Comparison of ENCODE assay signal across 20 cellular contexts in genomic region chr14:37585971-37586759, GRCh38. TPM values are rescaled to one million over a fixed set of nuclear protein-coding genes. Genes with fewer than 3 reads are reported as not detected.
DNase-seq lines count a peak whose midpoint lies in the region; ATAC-seq, FAIRE-seq and TF ChIP-seq lines count a peak whose summit lies in the region.
"Had no signal": no experiment of that assay in that cellular context is flagged by ENCODE, and none has a peak within 500 bp of the region (broad histone marks: within the 10 kb centered on the region; RNA-seq: fewer than 3 reads in every experiment).

No MANE protein-coding gene starts in this region.

- no peak for TF ChIP-seq CTCF in Caco-2 (IDR thresholded peaks at IDR 0.05; ENCODE audit: insufficient read depth in 1 of 2, low read depth in 1 of 2, low read length in 1 of 2, severe bottlenecking in 1 of 2, unreplicated experiment in 1 of 2)
- TF ChIP-seq CTCF in IMR-90 (conservative IDR thresholded peaks at IDR 0.05; ENCODE audit: low read depth, low read length): no peak

- H3K56ac ChIP-seq in IMR-90 (ENCODE audit: extremely low read depth, insufficient read depth, low read length): no peak overlapping the region

- H2BK20ac ChIP-seq in IMR-90 (ENCODE audit: low read depth, low read length): no peak overlapping the region

- peaks cover 8% of the 10 kb centered on the region; the same call in 1 of the 2 replicates for H4K20me1 ChIP-seq in IMR-90 (ENCODE audit: insufficient read depth, low read length)

- peak overlapping the region; percentile 78 for H3K4me3 Mint-ChIP-seq in Caco-2 (ENCODE audit: unreplicated experiment)
- H3K4me3 Mint-ChIP-seq: activated CD4-positive, alpha-beta T cell treated with anti-CD3 and anti-CD28 coated beads, Interleukin-2, amount 10 ng/mL, durations not matched to agents 7 days and 5 days; activated naive CD8-positive, alpha-beta T cell treated with anti-CD3 and anti-CD28 coated beads for 36 hours; stimulated activated naive B cell treated with anti-CD40 and anti-IgM and Interleukin-4, amounts not matched to agents 10 μg/mL and 1 μg/mL and 100 μg/mL, for 72 hours had no signal

- peaks cover 15% of the 10 kb centered on the region for H3K4me1 Mint-ChIP-seq in Caco-2 (ENCODE audit: low read depth, unreplicated experiment)
- H3K4me1 Mint-ChIP-seq: activated CD4-positive, alpha-beta T cell treated with anti-CD3 and anti-CD28 coated beads, Interleukin-2, amount 10 ng/mL, durations not matched to agents 7 days and 5 days; activated naive CD8-positive, alpha-beta T cell treated with anti-CD3 and anti-CD28 coated beads for 36 hours had no signal

- H3K4me3 ChIP-seq in Caco-2 (ENCODE audit: low read depth, low read length) (peak overlapping the region; percentile 72), IMR-90 (ENCODE audit: insufficient read depth, low read depth, low read length) (no peak overlapping the region), muscle layer of duodenum (ENCODE audit: low read depth in 1 of 2, low read length in 2 of 2) (no peak overlapping the region)
- H3K4me3 ChIP-seq: gastroesophageal sphincter had no signal

- peaks cover 31% of the 10 kb centered on the region for H3K4me1 ChIP-seq in Caco-2
- peaks cover 3% of the 10 kb centered on the region; the same call in 1 of the 2 replicates for H3K4me1 ChIP-seq in IMR-90 (ENCODE audit: control insufficient read depth, insufficient read depth, low read length)
- H3K4me1 ChIP-seq in muscle layer of duodenum (ENCODE audit: control insufficient read depth in 1 of 2, insufficient read depth in 2 of 2, low read length in 2 of 2): peaks cover 0 to 31% of the 10 kb centered on the region in 2 donors

- H3K4ac ChIP-seq in IMR-90 (ENCODE audit: low read depth, low read length): no peak overlapping the region

- intact Hi-C loops in Caco-2 (cut with micrococcal nuclease; ENCODE audit: unreplicated experiment): loop anchor here (1.0 to 2.0 kb wide), 2 partner anchors 9 to 171 kb away; partner anchors contain the start of genes FOXA1 and TTC6
- intact Hi-C loops in IMR-90 (cut with micrococcal nuclease): no loop called here

- no peak overlapping the region for H4K5ac ChIP-seq in IMR-90 (ENCODE audit: low read depth, low read length)

- H3K27me3 ChIP-seq in Caco-2 (replicated peaks; ENCODE audit: control insufficient read depth, insufficient read depth, low read length) (no peaks in the 10 kb centered on the region), IMR-90 (ENCODE audit: control insufficient read depth, insufficient read depth, low read length) (peaks cover 78% of the 10 kb centered on the region), muscle layer of duodenum (ENCODE audit: low read depth, low read length) (peaks cover 61% of the 10 kb centered on the region)

- H2BK5ac ChIP-seq in IMR-90 (ENCODE audit: low read depth, low read length, poor library complexity, severe bottlenecking): no peak overlapping the region

- no peak overlapping the region for H3K27ac ChIP-seq in IMR-90 (ENCODE audit: insufficient read depth, low read length)
- peak overlapping the region; percentile 70 for H3K27ac ChIP-seq in muscle layer of duodenum (ENCODE audit: low read length)
- H3K27ac ChIP-seq: gastroesophageal sphincter, neutrophil had no signal

- H3K79me1 ChIP-seq in IMR-90 (ENCODE audit: low read depth in 1 of 2, low read length in 2 of 2): no peaks in the 10 kb centered on the region

- peak; percentile 46 to 47 for DNase-seq in Caco-2
- no peak for DNase-seq in IMR-90
- DNase-seq in islet precursor cell: no peak
- no peak for DNase-seq in D341Med (ENCODE audit: low spot score)
- DNase-seq: activated CD4-positive, alpha-beta T cell treated with anti-CD3 and anti-CD28 coated beads, Interleukin-2, amount 10 ng/mL, durations not matched to agents 7 days and 5 days; activated naive CD8-positive, alpha-beta T cell treated with anti-CD3 and anti-CD28 coated beads for 36 hours; caudate nucleus; DMS79; Kasumi-1; stimulated activated naive B cell treated with anti-CD40 and anti-IgM and Interleukin-4, amounts not matched to agents 10 μg/mL and 1 μg/mL and 100 μg/mL, for 72 hours had no signal

- CTCF ChIA-PET in Caco-2 (lab: Charles Lee) (interaction anchor here (0.6 to 1.0 kb wide), 3 partner anchors 17 to 352 kb away, joined by 3 to 5 read pairs (median 4); no protein-coding TSS in a partner anchor), IMR-90 (lab: Yijun Ruan, JAX) (interaction anchor here (1.0 kb wide), 1 partner anchor 356 kb away, joined by 3 read pairs; no protein-coding TSS in a partner anchor)

- no peak overlapping the region for H3K23ac ChIP-seq in IMR-90 (ENCODE audit: low read depth, low read length)

- 0% methylated on average over 2 of the region's 9 CpGs; no CpG with 5 or more reads in 1 of the 2 experiments for WGBS in IMR-90 (ENCODE audit: extremely low coverage in 2 of 2, insufficient read length in 1 of 2), 2 experiments

- no peaks in the 10 kb centered on the region for H3K9me1 ChIP-seq in IMR-90 (ENCODE audit: insufficient read depth, low read length)

- H3K4me2 ChIP-seq in IMR-90 (ENCODE audit: low read depth, low read length): no peak overlapping the region

- BruUV-seq in Caco-2 (replicated peaks; lab: Mats Ljungman, UMichigan) (no TSS peak), IMR-90 (replicated peaks; lab: Mats Ljungman, UMichigan) (no TSS peak)

- H2AK5ac ChIP-seq in IMR-90 (ENCODE audit: low read depth, low read length): no peak overlapping the region

- no peaks in the 10 kb centered on the region for H3K27me3 Mint-ChIP-seq in Caco-2 (ENCODE audit: insufficient read depth, unreplicated experiment)

- H4K91ac ChIP-seq in IMR-90 (ENCODE audit: insufficient read depth, low read depth, low read length): no peak overlapping the region

- TF ChIP-seq RAD21 in IMR-90 (IDR thresholded peaks at IDR 0.05; ENCODE audit: low read length): no peak

- H3K27ac Mint-ChIP-seq in Caco-2 (ENCODE audit: unreplicated experiment): peak overlapping the region; percentile 97
- H3K27ac Mint-ChIP-seq: activated CD4-positive, alpha-beta T cell treated with anti-CD3 and anti-CD28 coated beads, Interleukin-2, amount 10 ng/mL, durations not matched to agents 7 days and 5 days; activated naive CD8-positive, alpha-beta T cell treated with anti-CD3 and anti-CD28 coated beads for 36 hours; stimulated activated naive B cell treated with anti-CD40 and anti-IgM and Interleukin-4, amounts not matched to agents 10 μg/mL and 1 μg/mL and 100 μg/mL, for 72 hours had no signal

- H3K36me3 ChIP-seq in Caco-2 (ENCODE audit: control insufficient read depth, insufficient read depth, low read length): peaks cover 2% of the 10 kb centered on the region; the same call in 1 of the 2 replicates
- H3K36me3 ChIP-seq in IMR-90 (ENCODE audit: control insufficient read depth, insufficient read depth, low read length): no peaks in the 10 kb centered on the region
- H3K36me3 ChIP-seq in muscle layer of duodenum (ENCODE audit: control insufficient read depth in 1 of 2, insufficient read depth in 2 of 2, low read length in 2 of 2): no peaks in the 10 kb centered on the region
- H3K36me3 ChIP-seq: gastroesophageal sphincter, neutrophil had no signal

- H2AFZ ChIP-seq in IMR-90 (replicated peaks; ENCODE audit: low read length, poor library complexity): no peak overlapping the region

- peak; percentile 21 for FAIRE-seq in colon (lab: Jason Lieb, UNC)
- FAIRE-seq: urothelium cell line had no signal

- in situ Hi-C loops in IMR-90 (cut with MboI; ENCODE audit: low sequenced_read_pairs): loop anchor here (10.0 kb wide), 1 partner anchor 341 kb away; no protein-coding TSS in a partner anchor

- no peak overlapping the region for H3K18ac ChIP-seq in IMR-90 (ENCODE audit: low read depth, low read length)

- H3K9me3 Mint-ChIP-seq in Caco-2 (ENCODE audit: unreplicated experiment): no peaks in the 10 kb centered on the region

- no peak overlapping the region for H3K14ac ChIP-seq in IMR-90 (replicated peaks; ENCODE audit: low read depth, low read length)

- POLR2A ChIA-PET in Caco-2 (lab: Charles Lee) (interaction anchor here (0.8 to 1.2 kb wide), 2 partner anchors 9 to 19 kb away, joined by 3 to 5 read pairs; partner anchors contain the start of genes FOXA1 and TTC6), IMR-90 (lab: Charles Lee; ENCODE audit: unreplicated experiment) (no interaction called here)

- no peak overlapping the region for H4K8ac ChIP-seq in IMR-90 (ENCODE audit: low read depth in 2 of 2, low read length in 2 of 2)

- H3K9me3 ChIP-seq in Caco-2: no peaks in the 10 kb centered on the region
- H3K9me3 ChIP-seq in IMR-90 (ENCODE audit: control insufficient read depth, insufficient read depth, low read length): peaks cover 15% of the 10 kb centered on the region; the same call in 1 of the 2 replicates
- peaks cover 3 to 6% of the 10 kb centered on the region in 2 donors for H3K9me3 ChIP-seq in muscle layer of duodenum (ENCODE audit: control insufficient read depth in 1 of 2, low read length in 2 of 2)
- H3K9me3 ChIP-seq: gastroesophageal sphincter, neutrophil had no signal

- ATAC-seq in IMR-90 (ENCODE audit: low read depth): no peak
- no peak for ATAC-seq in HG03196 (IDR thresholded peaks at IDR 0.05; ENCODE audit: unreplicated experiment)
- no peak for ATAC-seq in HG02571 (IDR thresholded peaks at IDR 0.05; ENCODE audit: unreplicated experiment)
- ATAC-seq: gastroesophageal sphincter; HCT116; stimulated activated naive B cell treated with anti-CD40 and anti-IgM and Interleukin-4, amounts not matched to agents 10 μg/mL and 1 μg/mL and 100 μg/mL, for 72 hours had no signal

- no peak overlapping the region for H2AK9ac ChIP-seq in IMR-90 (replicated peaks; ENCODE audit: low read depth, low read length, poor library complexity)

- H2BK15ac ChIP-seq in IMR-90 (ENCODE audit: low read depth, low read length): no peak overlapping the region

- H3K36me3 Mint-ChIP-seq in Caco-2 (ENCODE audit: insufficient read depth, unreplicated experiment): peaks cover 76% of the 10 kb centered on the region

- TF ChIP-seq POLR2A in IMR-90 (IDR thresholded peaks at IDR 0.05; ENCODE audit: low read depth, low read length): no peak

- H2BK120ac ChIP-seq in IMR-90 (ENCODE audit: low read depth, low read length): no peak overlapping the region

- dilution Hi-C loops in IMR-90 (cut with HindIII; ENCODE audit: low sequenced_read_pairs, unreplicated experiment): no loop called here

- H3K9ac ChIP-seq in IMR-90 (ENCODE audit: low read depth, low read length): no peak overlapping the region

TF ChIP-seq in IMR-90, 13 proteins besides CTCF, POLR2A, EP300 and RAD21 (continues in another document):
- no peak for TF ChIP-seq MAZ (IDR thresholded peaks at IDR 0.05; ENCODE audit: borderline replicate concordance, low read depth, low read length)
- TF ChIP-seq CHD1 (IDR thresholded peaks at IDR 0.05; ENCODE audit: low read depth, low read length): no peak

RNA-seq across cellular contexts. Expression of gene FOXA1, which starts 8.9 kb away (rescaled TPM):
- total RNA-seq in Caco-2 (2022): 271 and 291 TPM in 2 replicates
- under 0.01 and 0.18 TPM in 2 replicates for total RNA-seq in IMR-90 (2012; rRNA removed)
- polyA plus RNA-seq in IMR-90 (2012; rRNA removed): 0.09 and 0.31 TPM in 2 replicates
- 0.04 and 0.36 TPM in 2 replicates for polyA plus RNA-seq in IMR-90 (2012; cell fraction: cytosol; rRNA removed)
- polyA plus RNA-seq in IMR-90 (2012; cell fraction: nucleus; rRNA removed; ENCODE audit: low replicate concordance): 0.30 and 0.38 TPM in 2 replicates
- total RNA-seq: activated CD4-positive, alpha-beta T cell treated with anti-CD3 and anti-CD28 coated beads, Interleukin-2, amount 10 ng/mL, durations not matched to agents 7 days and 5 days; activated naive CD8-positive, alpha-beta T cell treated with anti-CD3 and anti-CD28 coated beads for 36 hours; skeletal muscle tissue had no signal

RNA-seq across cellular contexts. Expression of gene TTC6, which starts 9.3 kb away (rescaled TPM):
- 19.4 and 25.1 TPM in 2 replicates for total RNA-seq in Caco-2 (2022)
- under 0.01 TPM in 2 replicates for total RNA-seq in IMR-90 (2012; rRNA removed)
- 0.12 TPM in 1 of 2 replicates, not detected in the other for polyA plus RNA-seq in IMR-90 (2012; rRNA removed)
- not detected in 2 replicates for polyA plus RNA-seq in IMR-90 (2012; cell fraction: cytosol; rRNA removed)
- polyA plus RNA-seq in IMR-90 (2012; cell fraction: nucleus; rRNA removed; ENCODE audit: low replicate concordance): 0.04 and 0.07 TPM in 2 replicates
- total RNA-seq: activated CD4-positive, alpha-beta T cell treated with anti-CD3 and anti-CD28 coated beads, Interleukin-2, amount 10 ng/mL, durations not matched to agents 7 days and 5 days; activated naive CD8-positive, alpha-beta T cell treated with anti-CD3 and anti-CD28 coated beads for 36 hours; SK-MEL-5 had no signal

Comparison
In these comparisons a context has a peak if more than half of its experiments do, and no peak if none do; other contexts are left out.
1. DNase-seq: peak in Caco-2 (2 of 2); none in IMR-90 (single experiment), islet precursor cell (single experiment) and D341Med (single experiment).
2. RNA of gene FOXA1, which starts 8.9 kb away (total RNA-seq): 271 to 291 TPM in Caco-2; under 0.01 to 0.18 TPM in IMR-90; every median in the first group is over 100 times any median in the second.
3. RNA of gene TTC6, which starts 9.3 kb away (total RNA-seq): 19.4 to 25.1 TPM in Caco-2; under 0.01 TPM in IMR-90; every median in the first group is over 10 times any median in the second.